ENCODE assay signal across 8 cellular contexts in genomic region chr7:123532788-123533552, GRCh38. TPM values are rescaled to one million over a fixed set of nuclear protein-coding genes. Genes with fewer than 3 reads are reported as not detected.
DNase-seq lines count a peak whose midpoint lies in the region; ATAC-seq and TF ChIP-seq lines count a peak whose summit lies in the region.
"Not testable (repeated sequence)": the region's sequence is repeated elsewhere in the genome, so short reads cannot be mapped to it uniquely, and the experiment has no call there.

No MANE protein-coding gene starts in this region.

- DNase-seq in OCI-LY7 (ENCODE audit: low spot score) (peak; percentile 31), progenitor cell of endocrine pancreas (ENCODE audit: low spot score, unreplicated experiment) (peak; percentile 10), aorta (peak; percentile 59 to 79)
- DNase-seq in activated CD8-positive, alpha-beta memory T cell treated with anti-CD3 and anti-CD28 coated beads, Interleukin-2, amount 10 ng/mL, durations not matched to agents 7 days and 5 days, result peak; percentile 56
- DNase-seq in coronary artery (ENCODE audit: low spot score), result not testable (repeated sequence)

- not testable (repeated sequence) for H3K4me3 ChIP-seq in OCI-LY7 (ENCODE audit: low read depth, low read length, poor library complexity, severe bottlenecking)
- H3K4me3 ChIP-seq in coronary artery (peak overlapping the region; percentile 65), iPS-18c (ENCODE audit: insufficient read depth, low read depth, low read length) (peak overlapping the region; percentile 41; the same call in 1 of the 2 replicates), aorta (ENCODE audit: low read length in 2 of 2) (peak overlapping the region in 1 of 2 donors; percentile 48)

- CTCF ChIA-PET in OCI-LY7 (lab: Charles Lee; ENCODE audit: unreplicated experiment), result not testable (repeated sequence)
- CTCF ChIA-PET in activated CD8-positive, alpha-beta memory T cell treated with anti-CD3 and anti-CD28 coated beads, Interleukin-2, amount 10 ng/mL, durations not matched to agents 7 days and 5 days (lab: Charles Lee), result interaction anchor here (3.0 kb wide), 1 partner anchor 38 kb away, joined by 22 read pairs; no protein-coding TSS in a partner anchor

- H3K4me1 Mint-ChIP-seq in activated CD8-positive, alpha-beta memory T cell treated with anti-CD3 and anti-CD28 coated beads, Interleukin-2, amount 10 ng/mL, durations not matched to agents 7 days and 5 days, result peaks cover 21% of the 10 kb centered on the region
- not testable (repeated sequence) for H3K4me1 Mint-ChIP-seq in progenitor cell of endocrine pancreas (ENCODE audit: low read depth)

- 4 to 9% methylated on average over 8 to 32 of the region's 33 CpGs for WGBS in aorta, 2 donors

- not testable (repeated sequence) for H3K9me2 ChIP-seq in OCI-LY7 (ENCODE audit: insufficient read depth, low read length)

- not testable (repeated sequence) for H3K4me2 ChIP-seq in OCI-LY7 (ENCODE audit: low read length)

- not testable (repeated sequence) for H3K36me3 Mint-ChIP-seq in activated CD8-positive, alpha-beta memory T cell treated with anti-CD3 and anti-CD28 coated beads, Interleukin-2, amount 10 ng/mL, durations not matched to agents 7 days and 5 days; progenitor cell of endocrine pancreas (ENCODE audit: insufficient read depth)

- POLR2A ChIA-PET in OCI-LY7 (lab: Charles Lee), result not testable (repeated sequence)

- intact Hi-C loops in OCI-LY7 (cut with micrococcal nuclease; ENCODE audit: unreplicated experiment), result not testable (repeated sequence)
- intact Hi-C loops in aorta (cut with DNase I), result loop anchor here in 1 of 2 donors (10.0 kb wide), 1 partner anchor 1182 kb away; no protein-coding TSS in a partner anchor

- not testable (repeated sequence) for H4K20me1 ChIP-seq in OCI-LY7 (ENCODE audit: insufficient read depth, low read length)

- not testable (repeated sequence) for H3K9me3 ChIP-seq in OCI-LY7 (ENCODE audit: low read length); iPS-18c (ENCODE audit: control insufficient read depth, insufficient read depth, low read length); aorta (ENCODE audit: control insufficient read depth, low read length)

- H3K27me3 Mint-ChIP-seq in activated CD8-positive, alpha-beta memory T cell treated with anti-CD3 and anti-CD28 coated beads, Interleukin-2, amount 10 ng/mL, durations not matched to agents 7 days and 5 days, result peaks cover 25% of the 10 kb centered on the region
- H3K27me3 Mint-ChIP-seq in progenitor cell of endocrine pancreas, result not testable (repeated sequence)

- H3K27me3 ChIP-seq in aorta (ENCODE audit: control insufficient read depth in 1 of 2, insufficient read depth in 2 of 2, low read length in 1 of 2), result not testable (repeated sequence)

- not testable (repeated sequence) for TF ChIP-seq POLR2A in GM18505 (IDR thresholded peaks at IDR 0.05; ENCODE audit: borderline replicate concordance, extremely low read depth, insufficient read depth, insufficient read length)

- BruUV-seq in OCI-LY7 (replicated peaks; lab: Mats Ljungman, UMichigan), result TSS peak; percentile 83

- not testable (repeated sequence) for H3K36me3 ChIP-seq in OCI-LY7 (ENCODE audit: insufficient read depth, low read length); aorta (ENCODE audit: control insufficient read depth in 1 of 2, insufficient read depth in 2 of 2, low read length in 1 of 2)

- H3K4me3 Mint-ChIP-seq in activated CD8-positive, alpha-beta memory T cell treated with anti-CD3 and anti-CD28 coated beads, Interleukin-2, amount 10 ng/mL, durations not matched to agents 7 days and 5 days, result peak overlapping the region; percentile 50
- H3K4me3 Mint-ChIP-seq in progenitor cell of endocrine pancreas (ENCODE audit: low read depth), result peak overlapping the region; percentile 88

- H3K4me1 ChIP-seq in OCI-LY7 (ENCODE audit: insufficient read depth, low read length, poor library complexity, severe bottlenecking); aorta (ENCODE audit: control insufficient read depth in 1 of 2, insufficient read depth in 2 of 2, low read length in 2 of 2): not testable (repeated sequence)

- ATAC-seq in GM18505 (IDR thresholded peaks at IDR 0.05; ENCODE audit: unreplicated experiment) (peak; percentile 11), HG02678 (IDR thresholded peaks at IDR 0.05; ENCODE audit: unreplicated experiment) (peak; percentile 34), aorta (ENCODE audit: low FRiP score) (peak; percentile 37)
- ATAC-seq in activated CD8-positive, alpha-beta memory T cell treated with anti-CD3 and anti-CD28 coated beads, Interleukin-2, amount 10 ng/mL, durations not matched to agents 7 days and 5 days, result peak; percentile 34

- not testable (repeated sequence) for TF ChIP-seq CTCF in OCI-LY7 (conservative IDR thresholded peaks at IDR 0.05; ENCODE audit: low read length); coronary artery (IDR thresholded peaks at IDR 0.05); progenitor cell of endocrine pancreas (IDR thresholded peaks at IDR 0.05; ENCODE audit: unreplicated experiment)

- H2AFZ ChIP-seq in OCI-LY7 (ENCODE audit: low read length), result not testable (repeated sequence)

- not testable (repeated sequence) for H3K79me2 ChIP-seq in OCI-LY7 (ENCODE audit: insufficient read depth, low read depth, low read length)

- H3K27ac Mint-ChIP-seq in activated CD8-positive, alpha-beta memory T cell treated with anti-CD3 and anti-CD28 coated beads, Interleukin-2, amount 10 ng/mL, durations not matched to agents 7 days and 5 days; progenitor cell of endocrine pancreas: not testable (repeated sequence)

- H3K27ac ChIP-seq in OCI-LY7 (ENCODE audit: low read depth, low read length, poor library complexity, severe bottlenecking); coronary artery; aorta (ENCODE audit: low read depth in 1 of 2, low read length in 2 of 2): not testable (repeated sequence)

- H3K9me3 Mint-ChIP-seq in activated CD8-positive, alpha-beta memory T cell treated with anti-CD3 and anti-CD28 coated beads, Interleukin-2, amount 10 ng/mL, durations not matched to agents 7 days and 5 days (ENCODE audit: low read depth); progenitor cell of endocrine pancreas (ENCODE audit: low read depth): not testable (repeated sequence)

RNA-seq across cellular contexts. Expression of gene IQUB, which starts 1.4 kb away (rescaled TPM):
- 0.09 and 0.15 TPM in 2 replicates for total RNA-seq in OCI-LY7 (2014; rRNA removed; shearing (Covaris generic))
- total RNA-seq in OCI-LY7 (2022) (0.32 and 0.42 TPM in 2 replicates), progenitor cell of endocrine pancreas (2.0 and 2.5 TPM in 2 replicates), aorta (under 1 TPM; 0.39 to 0.81 TPM)
- total RNA-seq in activated CD8-positive, alpha-beta memory T cell treated with anti-CD3 and anti-CD28 coated beads, Interleukin-2, amount 10 ng/mL, durations not matched to agents 7 days and 5 days, result under 1 TPM in 1 of 2 experiments, not detected in 1; 0.07 TPM
- polyA plus RNA-seq in aorta, result under 1 TPM in 1 of 2 donors, not detected in 1; 0.59 TPM

RNA-seq across cellular contexts. Expression of gene NDUFA5, which starts 24.6 kb away (rescaled TPM):
- 42.6 and 50.8 TPM in 2 replicates for total RNA-seq in OCI-LY7 (2014; rRNA removed; shearing (Covaris generic))
- total RNA-seq in OCI-LY7 (2022) (71.5 and 74.9 TPM in 2 replicates), progenitor cell of endocrine pancreas (87.0 and 87.1 TPM in 2 replicates), aorta (10 to 100 TPM; 51.1 to 53.6 TPM)
- total RNA-seq in activated CD8-positive, alpha-beta memory T cell treated with anti-CD3 and anti-CD28 coated beads, Interleukin-2, amount 10 ng/mL, durations not matched to agents 7 days and 5 days, result 10 to 100 TPM; 39.7 to 49.7 TPM
- polyA plus RNA-seq in aorta, result 100 to 1,000 TPM in 1 of 2 donors, 10 to 100 TPM in 1; 79.7 to 138 TPM
